In genomic region chr17:43760254-43760852, GRCh38 we compare ENCODE assay signal across 8 cellular contexts. TPM values are rescaled to one million over a fixed set of nuclear protein-coding genes. Genes with fewer than 3 reads are reported as not detected.
A peak's percentile ranks its signal among the peaks of the same experiment; 100 is the strongest.
DNase-seq lines count a peak whose midpoint lies in the region; ATAC-seq, FAIRE-seq and TF ChIP-seq lines count a peak whose summit lies in the region.

No MANE protein-coding gene starts in this region.

- peaks cover 15 to 39% of the 10 kb centered on the region in 2 donors for H3K27me3 Mint-ChIP-seq in CD8-positive, alpha-beta memory T cell

- peak; percentile 100 for TF ChIP-seq CTCF in kidney (IDR thresholded peaks at IDR 0.05; ENCODE audit: borderline replicate concordance, extremely low read depth, insufficient read depth)

- H3K27ac ChIP-seq in CD8-positive, alpha-beta memory T cell (ENCODE audit: low read depth, low read length), result no peak overlapping the region
- no peak overlapping the region for H3K27ac ChIP-seq in kidney (ENCODE audit: low read depth in 2 of 2, low read length in 2 of 2)

- H3K36me3 ChIP-seq in CD8-positive, alpha-beta memory T cell (ENCODE audit: insufficient read depth, low read length), result no peaks in the 10 kb centered on the region
- H3K36me3 ChIP-seq in kidney (ENCODE audit: control insufficient read depth in 1 of 2, insufficient read depth in 2 of 2, low read length in 2 of 2), result peaks cover 0 to 3% of the 10 kb centered on the region in 2 donors

- H3K9me3 ChIP-seq in CD8-positive, alpha-beta memory T cell (ENCODE audit: low read length), result no peaks in the 10 kb centered on the region
- no peaks in the 10 kb centered on the region for H3K9me3 ChIP-seq in kidney (ENCODE audit: control insufficient read depth in 1 of 2, low read length in 2 of 2)

- H3K27ac Mint-ChIP-seq in CD8-positive, alpha-beta memory T cell, result peak overlapping the region in 1 of 8 donors; percentile 40

- CTCF ChIA-PET in CD8-positive, alpha-beta memory T cell (lab: Charles Lee), result interaction anchor here (0.7 to 13.1 kb wide), 13 partner anchors 9 to 183 kb away, joined by 3 to 335 read pairs (median 4); no protein-coding TSS in a partner anchor

- intact Hi-C loops in kidney (cut with DNase I), result no loop called here

- H3K4me1 Mint-ChIP-seq in CD8-positive, alpha-beta memory T cell, result peaks cover 0 to 5% (median 5%) of the 10 kb centered on the region in 3 donors

- H3K4me3 Mint-ChIP-seq in CD8-positive, alpha-beta memory T cell, result no peak overlapping the region

- H3K9me3 Mint-ChIP-seq in CD8-positive, alpha-beta memory T cell, result no peaks in the 10 kb centered on the region

- peak overlapping the region in 1 of 2 donors; percentile 28 for H3K9ac ChIP-seq in kidney (ENCODE audit: low read length in 2 of 2)

- POLR2A ChIA-PET in CD8-positive, alpha-beta memory T cell (lab: Charles Lee), result no interaction called here

- H3K36me3 Mint-ChIP-seq in CD8-positive, alpha-beta memory T cell, result no peaks in the 10 kb centered on the region

- no peaks in the 10 kb centered on the region for H3K4me1 ChIP-seq in CD8-positive, alpha-beta memory T cell (ENCODE audit: insufficient read depth, low read length)
- H3K4me1 ChIP-seq in kidney (ENCODE audit: control insufficient read depth in 1 of 2, insufficient read depth in 1 of 2, low read depth in 1 of 2, low read length in 2 of 2), result peaks cover 3 to 6% of the 10 kb centered on the region in 2 donors

- DNase-seq in CD8-positive, alpha-beta memory T cell, result peak; percentile 75 to 91 (median 79)
- DNase-seq in NCI-H446 treated with DMSO at 0.1 percent for 48 hours (lab: John Stamatoyannopoulos, UW) (peak; percentile 37), cerebellar cortex (ENCODE audit: low spot score) (peak; percentile 96), kidney (peak; percentile 95)
- peak; percentile 85 to 89 for DNase-seq in stimulated activated CD4-positive, alpha-beta T cell treated with anti-CD3 and anti-CD28 coated beads, Interleukin-1b, Interleukin-23, amount 100 ng/mL, for 4 hours (ENCODE audit: low read depth in 2 of 2)

- ATAC-seq in HG03095 (IDR thresholded peaks at IDR 0.05; ENCODE audit: unreplicated experiment) (peak; percentile 68), GM19351 (IDR thresholded peaks at IDR 0.05; ENCODE audit: unreplicated experiment) (no peak)
- peak; percentile 84 to 88 for ATAC-seq in activated CD4-positive, CD25-positive, alpha-beta regulatory T cell treated with anti-CD3 and anti-CD28 coated beads, Interleukin-2, amount 50 U/mL, for 24 hours

- no peak overlapping the region for H3K4me3 ChIP-seq in CD8-positive, alpha-beta memory T cell (ENCODE audit: low read length)
- no peak overlapping the region for H3K4me3 ChIP-seq in kidney (ENCODE audit: low read length in 2 of 2)

- no peaks in the 10 kb centered on the region for H3K27me3 ChIP-seq in CD8-positive, alpha-beta memory T cell (ENCODE audit: insufficient read depth, low read length, poor library complexity, severe bottlenecking)

- FAIRE-seq in kidney (lab: Jason Lieb, UNC), result peak; percentile 95

RNA-seq across cellular contexts. Expression of gene SOST, which starts 1.8 kb away (rescaled TPM):
- not detected for total RNA-seq in CD8-positive, alpha-beta memory T cell
- not detected for polyA plus RNA-seq in CD8-positive, alpha-beta memory T cell
- total RNA-seq in kidney, result 0.09 TPM
- polyA plus RNA-seq in kidney (ENCODE audit: insufficient read depth, low read depth, low replicate concordance), result 15.1 TPM

RNA-seq across cellular contexts. Expression of gene DUSP3, which starts 18.4 kb away (rescaled TPM):
- 10 to 100 TPM; 14.0 to 14.4 TPM for total RNA-seq in CD8-positive, alpha-beta memory T cell
- polyA plus RNA-seq in CD8-positive, alpha-beta memory T cell, result 7.7 TPM
- 102 TPM for total RNA-seq in kidney
- 126 TPM for polyA plus RNA-seq in kidney (ENCODE audit: insufficient read depth, low read depth, low replicate concordance)

RNA-seq across cellular contexts. Expression of gene CFAP97D1, which starts 19.9 kb away (rescaled TPM):
- not detected for total RNA-seq in CD8-positive, alpha-beta memory T cell
- polyA plus RNA-seq in CD8-positive, alpha-beta memory T cell, result not detected
- total RNA-seq in kidney, result not detected
- polyA plus RNA-seq in kidney (ENCODE audit: insufficient read depth, low read depth, low replicate concordance), result not detected

Comparison
In these comparisons a context has a peak if more than half of its experiments do, and no peak if none do; other contexts are left out.
1. DNase-seq: peak in every context shown above with its lines; median percentile 96 in cerebellar cortex; 95 in kidney; 87 in stimulated activated CD4-positive, alpha-beta T cell treated with anti-CD3 and anti-CD28 coated beads, Interleukin-1b, Interleukin-23, amount 100 ng/mL, for 4 hours; 79 in CD8-positive, alpha-beta memory T cell; 37 in NCI-H446 treated with DMSO at 0.1 percent for 48 hours.